Comparison of ENCODE assay signal across 8 cellular contexts in genomic region chr7:151226875-151227782, GRCh38. TPM values are rescaled to one million over a fixed set of nuclear protein-coding genes. Genes with fewer than 3 reads are reported as not detected.
DNase-seq lines count a peak whose midpoint lies in the region; ATAC-seq, FAIRE-seq and TF ChIP-seq lines count a peak whose summit lies in the region.

Gene ABCF2 (minus strand): TSS chr7:151227205. CDS start chr7:151226458, 747 bp downstream.

- H3K36me3 ChIP-seq in psoas muscle (ENCODE audit: insufficient read depth in 1 of 2, low read depth in 1 of 2) = peaks cover 6 to 35% of the 10 kb centered on the region in 2 donors

- H3K4me3 ChIP-seq in psoas muscle = peak within 1 kb of the TSS; percentile 76

- DNase-seq in NCI-H187 (lab: John Stamatoyannopoulos, UW) = peak; percentile 98 to 99
- DNase-seq in T-helper 2 cell = peak; percentile 91 to 99 (median 97)
- peak; percentile 99 for DNase-seq in left ventricle myocardium superior
- DNase-seq in psoas muscle = peak; percentile 100
- DNase-seq in urothelium cell line (ENCODE audit: low spot score) = peak; percentile 85

- TF ChIP-seq CTCF in psoas muscle (IDR thresholded peaks at IDR 0.05) = no peak

- WGBS in psoas muscle, 3 donors = 0 to 1% (median 0%) methylated on average over 68 of the region's 68 CpGs

- H3K27ac ChIP-seq in angular gyrus (ENCODE audit: low read depth, low read length) (peak within 1 kb of the TSS; percentile 79), psoas muscle (peak within 1 kb of the TSS; percentile 80)

- H3K4me1 ChIP-seq in psoas muscle = peaks cover 24% of the 10 kb centered on the region

- no peaks in the 10 kb centered on the region for H3K27me3 ChIP-seq in psoas muscle (ENCODE audit: insufficient read depth in 3 of 3, low read length in 2 of 3)

- FAIRE-seq in urothelium cell line (lab: Jason Lieb, UNC) = no peak

- no peaks in the 10 kb centered on the region for H3K9me3 ChIP-seq in psoas muscle

- ATAC-seq in GM18498 (IDR thresholded peaks at IDR 0.05; ENCODE audit: unreplicated experiment) (peak; percentile 99), HG02938 (IDR thresholded peaks at IDR 0.05; ENCODE audit: unreplicated experiment) (peak; percentile 96), left ventricle myocardium superior (peak; percentile 99), psoas muscle (peak; percentile 98 to 99 (median 99))

- intact Hi-C loops in left ventricle myocardium superior (cut with micrococcal nuclease) = no loop called here
- intact Hi-C loops in psoas muscle (cut with DNase I) = loop anchor here (2.0 to 5.0 kb wide), 2 partner anchors 35 to 36 kb away; no protein-coding TSS in a partner anchor

RNA-seq across cellular contexts. Expression of gene ABCF2, which starts in this region (rescaled TPM):
- total RNA-seq in left ventricle myocardium superior = 27.6 TPM
- 10 to 100 TPM; 35.7 to 66.7 (median 57.5) TPM for total RNA-seq in psoas muscle
- 10 to 100 TPM; 49.8 to 94.0 (median 66.3) TPM for polyA plus RNA-seq in psoas muscle

Comparison
In these comparisons a context has a peak if more than half of its experiments do, and no peak if none do; other contexts are left out.
1. Peak in every context shown above with its lines: DNase-seq, ATAC-seq, H3K4me3 ChIP-seq and H3K27ac ChIP-seq.